ENCODE assay signal across 13 cellular contexts in genomic region chrX:53047228-53047627, GRCh38. TPM values are rescaled to one million over a fixed set of nuclear protein-coding genes. Genes with fewer than 3 reads are reported as not detected.
A peak's percentile ranks its signal among the peaks of the same experiment; 100 is the strongest.
DNase-seq lines count a peak whose midpoint lies in the region; FAIRE-seq and TF ChIP-seq lines count a peak whose summit lies in the region.
"Had no signal": no experiment of that assay in that cellular context is flagged by ENCODE, and none has a peak within 500 bp of the region (broad histone marks: within the 10 kb centered on the region; RNA-seq: fewer than 3 reads in every experiment).

No MANE protein-coding gene starts in this region.

- H3K79me1 ChIP-seq in H1 (ENCODE audit: low read depth, low read length) = 0 out of 2 replicates have a peak, but pooled peaks cover 3% of the 10 kb centered on the region

- H3K18ac ChIP-seq in H1 (ENCODE audit: extremely low read depth, low read length) = no peak overlapping the region

- H4K91ac ChIP-seq in H1 (replicated peaks; ENCODE audit: insufficient read length, low read length) = no peak overlapping the region

- TF ChIP-seq CTCF in H1 (IDR thresholded peaks at IDR 0.05; ENCODE audit: control extremely low read depth in 1 of 3, insufficient read depth in 1 of 3, low read depth in 1 of 3, low read length in 3 of 3) (peak in 2 of 3 experiments; percentile 15 to 21; a peak in 2 of 4 replicates), osteoblast (IDR thresholded peaks at IDR 0.05; ENCODE audit: extremely low read depth, low read depth, low read length) (peak; percentile 43)

- TF ChIP-seq POLR2A in H1 (IDR thresholded peaks at IDR 0.05; ENCODE audit: control extremely low read depth in 1 of 2, low read depth in 2 of 2, low read length in 2 of 2) = no peak

- POLR2A ChIA-PET in H1 (lab: Charles Lee; ENCODE audit: partially characterized antibody) = no interaction called here

- no peak overlapping the region for H3K23ac ChIP-seq in H1 (ENCODE audit: insufficient read length)

- no peaks in the 10 kb centered on the region for H3K27me3 ChIP-seq in H1 (replicated peaks in 1 of 4; ENCODE audit: control insufficient read depth in 3 of 4, extremely low read depth in 1 of 4, insufficient read depth in 3 of 4, low read length in 3 of 4)
- H3K27me3 ChIP-seq in osteoblast (ENCODE audit: insufficient read depth, low read length) = peaks cover 13% of the 10 kb centered on the region

- H2BK5ac ChIP-seq in H1 (ENCODE audit: low read depth, low read length) = no peak overlapping the region

- H3K4ac ChIP-seq in H1 (replicated peaks; ENCODE audit: insufficient read length, low read depth, low read length) = no peak overlapping the region

- WGBS in H1 (ENCODE audit: extremely low coverage in 1 of 2, insufficient coverage in 1 of 2, insufficient read length in 1 of 2, insufficient replicate concordance in 2 of 2, low coverage in 1 of 2, low lambda C conversion rate in 2 of 2, missing lambda C conversion rate in 1 of 2), 2 experiments = 76% methylated on average over 6 of the region's 6 CpGs; no CpG with 5 or more reads in 1 of the 2 experiments

- H3K9me3 ChIP-seq in H1 (ENCODE audit: insufficient read depth in 2 of 2, low read depth in 1 of 2, low read length in 1 of 2) = no peaks in the 10 kb centered on the region
- H3K9me3 ChIP-seq in osteoblast (ENCODE audit: low read depth, low read length) = no peaks in the 10 kb centered on the region
- H3K9me3 ChIP-seq: neutrophil had no signal

- no peak for TF ChIP-seq EP300 in H1 (IDR thresholded peaks at IDR 0.05; ENCODE audit: borderline replicate concordance in 1 of 2, low read depth in 2 of 2, low read length in 2 of 2)

- no peak overlapping the region for H2BK15ac ChIP-seq in H1 (ENCODE audit: low read length)

- H3K23me2 ChIP-seq in H1 (ENCODE audit: low read depth, low read length) = peaks cover 4% of the 10 kb centered on the region; the same call in 1 of the 2 replicates

- CTCF ChIA-PET in H1 (lab: Charles Lee; ENCODE audit: partially characterized antibody) = interaction anchor here (0.7 kb wide), 2 partner anchors 9 to 47 kb away, joined by 3 to 5 read pairs; no protein-coding TSS in a partner anchor

- H2AFZ ChIP-seq in H1 (ENCODE audit: low read length) = no peak overlapping the region
- H2AFZ ChIP-seq in osteoblast (ENCODE audit: low read length) = no peak overlapping the region

- H3K9ac ChIP-seq in H1 (replicated peaks in 1 of 4; ENCODE audit: extremely low read depth in 1 of 4, low read depth in 3 of 4, low read length in 3 of 4) = no peak overlapping the region

- TF ChIP-seq RAD21 in H1 (IDR thresholded peaks at IDR 0.05 in 1 of 2, conservative IDR thresholded peaks at IDR 0.05 in 1 of 2; ENCODE audit: low read depth in 2 of 2, low read length in 2 of 2) = peak in 1 of 2 experiments; percentile 15; a peak in 2 of 4 replicates

- H3K27ac ChIP-seq in H1 (ENCODE audit: low read depth, low read length) (no peak overlapping the region), osteoblast (ENCODE audit: low read depth, low read length) (no peak overlapping the region)
- H3K27ac ChIP-seq: neutrophil had no signal

- no peak overlapping the region for H2AK5ac ChIP-seq in H1 (ENCODE audit: low read depth, low read length)

- no peak overlapping the region for H3K14ac ChIP-seq in H1 (ENCODE audit: insufficient read length)

- 0 out of 4 replicates have a peak overlapping the region, but pooled peaks of 1 of the 2 experiments have one; percentile 66 for H3K4me2 ChIP-seq in H1 (ENCODE audit: insufficient read depth in 1 of 2, low read depth in 2 of 2, low read length in 2 of 2)
- H3K4me2 ChIP-seq in osteoblast (ENCODE audit: insufficient read depth, low read length) = no peak overlapping the region

- peak; percentile 78 for FAIRE-seq in H1 (lab: Jason Lieb, UNC)
- FAIRE-seq: kidney had no signal

- H2BK120ac ChIP-seq in H1 (replicated peaks; ENCODE audit: low read depth, low read length) = no peak overlapping the region

- H3K36me3 ChIP-seq in H1 (ENCODE audit: control insufficient read depth in 2 of 4, insufficient read depth in 4 of 4, low read length in 3 of 4) (no peaks in the 10 kb centered on the region), osteoblast (ENCODE audit: insufficient read depth, low read length) (no peaks in the 10 kb centered on the region)
- H3K36me3 ChIP-seq: neutrophil had no signal

- H3K4me1 ChIP-seq in H1 (replicated peaks in 1 of 4; ENCODE audit: control insufficient read depth in 3 of 4, insufficient read depth in 4 of 4, low read length in 3 of 4) = peaks cover 0 to 8% (median 1%) of the 10 kb centered on the region in 4 experiments; a peak in 2 of 7 replicates
- peaks cover 8% of the 10 kb centered on the region for H3K4me1 ChIP-seq in osteoblast (ENCODE audit: insufficient read depth, low read length)

- H3K56ac ChIP-seq in H1 (replicated peaks; ENCODE audit: insufficient read length, low read depth, low read length) = no peak overlapping the region

- DNase-seq in NCI-H524 (lab: John Stamatoyannopoulos, UW) (peak; percentile 7 to 34), NCI-H524 treated with DMSO at 0.1 percent for 48 hours (lab: John Stamatoyannopoulos, UW) (no peak), NCI-H1694 (lab: John Stamatoyannopoulos, UW) (peak; percentile 4), H1 (ENCODE audit: low read depth in 1 of 2, low spot score in 2 of 2) (no peak), osteoblast (ENCODE audit: insufficient read length, low spot score, missing footprints) (no peak), NOMO-1 treated with DMSO at 0.1 percent for 48 hours (lab: John Stamatoyannopoulos, UW; ENCODE audit: unreplicated experiment) (no peak), RPMI8226 (no peak), amygdala (lab: John Stamatoyannopoulos, UW) (no peak)
- DNase-seq: CD4-positive, CD25-positive, alpha-beta regulatory T cell; erythroblast; kidney; T-helper 9 cell had no signal

- H2BK12ac ChIP-seq in H1 (ENCODE audit: low read depth, low read length) = no peak overlapping the region

- H4K5ac ChIP-seq in H1 (ENCODE audit: insufficient read length, low read depth, low read length) = no peak overlapping the region

- peaks cover 0 to 17% of the 10 kb centered on the region in 2 experiments; a peak in 3 of 4 replicates for H3K79me2 ChIP-seq in H1 (ENCODE audit: control insufficient read depth in 1 of 2, insufficient read depth in 2 of 2, low read length in 2 of 2)
- H3K79me2 ChIP-seq in osteoblast (ENCODE audit: insufficient read depth, low read length) = peaks cover 36% of the 10 kb centered on the region

- no peaks in the 10 kb centered on the region for H4K20me1 ChIP-seq in H1 (replicated peaks in 1 of 2; ENCODE audit: control insufficient read depth in 1 of 2, insufficient read depth in 2 of 2, low read length in 2 of 2)
- H4K20me1 ChIP-seq in osteoblast (ENCODE audit: insufficient read depth, low read length) = peaks cover 22% of the 10 kb centered on the region

- H3K4me3 ChIP-seq in H1 (ENCODE audit: extremely low read depth in 1 of 4, insufficient read depth in 2 of 4, low read depth in 3 of 4, low read length in 4 of 4) (peak overlapping the region in 1 of 4 experiments; percentile 53; a peak in 1 of 8 replicates), osteoblast (ENCODE audit: insufficient read depth, low read length) (no peak overlapping the region)

- no peak overlapping the region for H4K8ac ChIP-seq in H1 (ENCODE audit: extremely low read depth, insufficient read depth, low read length)

- no peak overlapping the region for H2BK20ac ChIP-seq in H1 (ENCODE audit: low read length)

TF ChIP-seq in H1, 55 proteins besides CTCF, POLR2A, EP300 and RAD21:
- TF ChIP-seq EGR1 (IDR thresholded peaks at IDR 0.05; ENCODE audit: borderline replicate concordance, low read depth, low read length) (no peak), TAF1 (IDR thresholded peaks at IDR 0.05; ENCODE audit: low read depth, low read length) (no peak), CEBPB (IDR thresholded peaks at IDR 0.05; ENCODE audit: low read depth, low read length) (no peak)

RNA-seq across cellular contexts. Expression of gene GPR173, which starts 1.4 kb away (rescaled TPM):
- 5.8 and 7.0 TPM in 2 replicates for total RNA-seq in H1 (2021; fragmentation: NEBNext Ultra II Directional; extraction: Animal tissue kit (Norgen Biotek cat#: 25700))
- polyA plus RNA-seq in H1 (2011; rRNA removed) = 11.3 and 14.1 TPM in 2 replicates
- 8.2 TPM for polyA plus RNA-seq in H1 (2011; cell fraction: cytosol; rRNA removed)
- 18.3 TPM for polyA plus RNA-seq in H1 (2011; cell fraction: nucleus; rRNA removed)
- polyA plus RNA-seq in H1 (2012, experiment 1 of 2) = 7.3 to 9.7 TPM (median 8.4 TPM) in 4 replicates
- 4.7 TPM for polyA plus RNA-seq in H1 (2012, experiment 2 of 2)
- 4.0 TPM for polyA plus RNA-seq in H1 (2013, experiment 1 of 2)
- polyA plus RNA-seq in H1 (2013, experiment 2 of 2) = 3.6 TPM
- 8.0 and 8.8 TPM in 2 replicates for polyA minus RNA-seq in H1 (2011; rRNA and poly(A)+ RNA removed)
- polyA minus RNA-seq in H1 (2011; cell fraction: cytosol; rRNA and poly(A)+ RNA removed) = 5.8 TPM
- polyA minus RNA-seq in H1 (2011; cell fraction: nucleus; rRNA and poly(A)+ RNA removed) = 5.3 TPM
- 1.8 and 2.2 TPM in 2 replicates for total RNA-seq in osteoblast
- total RNA-seq: CD4-positive, CD25-positive, alpha-beta regulatory T cell had no signal
- polyA plus RNA-seq: CD4-positive, CD25-positive, alpha-beta regulatory T cell had no signal

RNA-seq across cellular contexts. Expression of gene TSPYL2, which starts 34.9 kb away (rescaled TPM):
- total RNA-seq in H1 (2021; fragmentation: NEBNext Ultra II Directional; extraction: Animal tissue kit (Norgen Biotek cat#: 25700)) = 13.7 and 14.0 TPM in 2 replicates
- 13.4 and 13.7 TPM in 2 replicates for polyA plus RNA-seq in H1 (2011; rRNA removed)
- 17.8 TPM for polyA plus RNA-seq in H1 (2011; cell fraction: cytosol; rRNA removed)
- polyA plus RNA-seq in H1 (2011; cell fraction: nucleus; rRNA removed) = 30.1 TPM
- 21.1 to 25.6 TPM (median 24.1 TPM) in 4 replicates for polyA plus RNA-seq in H1 (2012, experiment 1 of 2)
- polyA plus RNA-seq in H1 (2012, experiment 2 of 2) = 5.4 TPM
- polyA plus RNA-seq in H1 (2013, experiment 1 of 2) = 16.7 TPM
- 15.2 TPM for polyA plus RNA-seq in H1 (2013, experiment 2 of 2)
- 7.3 and 9.6 TPM in 2 replicates for polyA minus RNA-seq in H1 (2011; rRNA and poly(A)+ RNA removed)
- polyA minus RNA-seq in H1 (2011; cell fraction: cytosol; rRNA and poly(A)+ RNA removed) = 9.6 TPM
- 10.6 TPM for polyA minus RNA-seq in H1 (2011; cell fraction: nucleus; rRNA and poly(A)+ RNA removed)
- total RNA-seq in osteoblast = 13.6 and 15.9 TPM in 2 replicates

RNA-seq across cellular contexts. Expression of gene KANTR, which starts 46.7 kb away (rescaled TPM):
- total RNA-seq in H1 (2021; fragmentation: NEBNext Ultra II Directional; extraction: Animal tissue kit (Norgen Biotek cat#: 25700)) = 7.5 and 9.5 TPM in 2 replicates
- 5.9 and 7.7 TPM in 2 replicates for polyA plus RNA-seq in H1 (2011; rRNA removed)
- 5.2 TPM for polyA plus RNA-seq in H1 (2011; cell fraction: cytosol; rRNA removed)
- polyA plus RNA-seq in H1 (2011; cell fraction: nucleus; rRNA removed) = 40.0 TPM
- 3.5 to 6.6 TPM (median 4.6 TPM) in 4 replicates for polyA plus RNA-seq in H1 (2012, experiment 1 of 2)
- polyA plus RNA-seq in H1 (2012, experiment 2 of 2) = 0.47 TPM
- 5.5 TPM for polyA plus RNA-seq in H1 (2013, experiment 1 of 2)
- polyA plus RNA-seq in H1 (2013, experiment 2 of 2) = 3.5 TPM
- 66.2 and 69.4 TPM in 2 replicates for polyA minus RNA-seq in H1 (2011; rRNA and poly(A)+ RNA removed)
- 15.3 TPM for polyA minus RNA-seq in H1 (2011; cell fraction: cytosol; rRNA and poly(A)+ RNA removed)
- 96.4 TPM for polyA minus RNA-seq in H1 (2011; cell fraction: nucleus; rRNA and poly(A)+ RNA removed)
- total RNA-seq in osteoblast = 12.3 and 13.3 TPM in 2 replicates

Comparison
In these comparisons a context has a peak if more than half of its experiments do, and no peak if none do; other contexts are left out.
1. DNase-seq: peak in NCI-H524 (2 of 2) and NCI-H1694 (single experiment); none in NCI-H524 treated with DMSO at 0.1 percent for 48 hours (single experiment), H1 (0 of 2), osteoblast (single experiment), NOMO-1 treated with DMSO at 0.1 percent for 48 hours (single experiment), RPMI8226 (single experiment) and amygdala (0 of 56).